ENCODE assay signal across 23 cellular contexts in the genomic region with DNA sequence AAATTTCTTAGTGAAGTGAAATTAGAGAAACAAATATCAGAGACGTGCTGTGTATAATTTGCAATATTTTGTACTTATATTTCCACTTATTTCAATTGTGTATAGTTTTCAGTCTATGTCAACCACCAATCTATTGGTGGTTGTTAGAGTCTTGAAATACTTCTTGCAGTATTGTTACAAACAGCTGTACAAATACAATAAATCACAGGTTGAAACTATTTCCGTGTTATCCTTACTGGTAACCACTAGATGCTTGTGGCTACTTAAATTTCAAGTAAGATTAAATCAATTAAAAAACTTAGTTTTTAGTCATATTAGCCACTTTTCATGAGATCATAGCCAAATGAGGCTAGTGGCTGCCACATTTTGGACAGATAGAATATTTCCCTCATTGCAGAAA.
"Had no signal": no experiment of that assay in that cellular context is flagged by ENCODE, and none has a peak within 500 bp of the region (broad histone marks: within the 10 kb centered on the region; RNA-seq: fewer than 3 reads in every experiment).

No MANE protein-coding gene starts in this region.

- H3K4me3 ChIP-seq: heart left ventricle, left lung, lower lobe of right lung, ovary, right atrium auricular region, right lobe of liver, skin epidermis, stomach, testis, thyroid gland, transverse colon, upper lobe of left lung had no signal

- ATAC-seq: heart left ventricle; left lung; lower lobe of right lung; natural killer cell treated with Interleukin-12 subunit alpha and Interleukin-12 subunit beta and Interleukin-15 and Interleukin-18, amount 100 ng/mL, for 72 hours; right lobe of liver; stimulated activated naive B cell treated with anti-CD40 and anti-IgM and Interleukin-4, amounts not matched to agents 10 μg/mL and 1 μg/mL and 100 μg/mL, for 72 hours; stimulated activated naive CD8-positive, alpha-beta T cell treated with anti-CD3 and anti-CD28 coated beads, Interleukin-15, Interleukin-2, amounts not matched to agents 100 U/mL and 50 U/mL, for 24 hours had no signal

- DNase-seq: heart left ventricle; islet precursor cell; left lung; lower lobe of right lung; mammary epithelial cell; mesenchymal stem cell; naive B cell; ovary; right lobe of liver; stimulated activated CD4-positive, alpha-beta T cell treated with anti-CD3 and anti-CD28 coated beads, Interleukin-12 subunit alpha, Interleukin-12 subunit beta, amount 100 ng/mL, for 4 hours; stimulated activated CD4-positive, alpha-beta T cell treated with anti-CD3 and anti-CD28 coated beads, Interleukin-15, amount 100 ng/mL, for 24 hours; stimulated activated CD4-positive, alpha-beta T cell treated with anti-CD3 and anti-CD28 coated beads, Interleukin-2, amount 100 ng/mL, for 24 hours; stimulated activated CD4-positive, alpha-beta T cell treated with anti-CD3 and anti-CD28 coated beads, Interleukin-4, amount 100 ng/mL, for 1 hour; stimulated activated naive B cell treated with anti-CD40 and anti-IgM and Interleukin-4, amounts not matched to agents 10 μg/mL and 1 μg/mL and 100 μg/mL, for 72 hours; stimulated activated naive CD8-positive, alpha-beta T cell treated with anti-CD3 and anti-CD28 coated beads, Interleukin-15, Interleukin-2, amounts not matched to agents 100 U/mL and 50 U/mL, for 24 hours; stomach; testis; thyroid gland; transverse colon; upper lobe of left lung had no signal
